18 cellular contexts compared by ENCODE assay signal in genomic region chr1:199029401-199029800, GRCh38.
DNase-seq lines count a peak whose midpoint lies in the region; ATAC-seq and TF ChIP-seq lines count a peak whose summit lies in the region.
"Had no signal": no experiment of that assay in that cellular context is flagged by ENCODE, and none has a peak within 500 bp of the region (broad histone marks: within the 10 kb centered on the region; RNA-seq: fewer than 3 reads in every experiment).

No MANE protein-coding gene starts in this region.

- H3K27me3 ChIP-seq in CD4-positive, alpha-beta T cell (ENCODE audit: control insufficient read depth, insufficient read depth, low read length): no peaks in the 10 kb centered on the region
- H3K27me3 ChIP-seq: heart right ventricle had no signal

- TF ChIP-seq CTCF in AG10803 (conservative IDR thresholded peaks at IDR 0.05; ENCODE audit: low read length): no peak
- no peak for TF ChIP-seq CTCF in fibroblast of villous mesenchyme (IDR thresholded peaks at IDR 0.05; ENCODE audit: insufficient read depth, low read depth, low read length)
- no peak for TF ChIP-seq CTCF in CD4-positive, alpha-beta T cell (IDR thresholded peaks at IDR 0.05)
- no peak for TF ChIP-seq CTCF in GM13977 (IDR thresholded peaks at IDR 0.05; ENCODE audit: extremely low read depth, insufficient read depth, missing control alignments)

- DNase-seq in AG10803 (ENCODE audit: low read depth) (peak; percentile 29), HS-27A (ENCODE audit: low read depth) (peak; percentile 17), SW480 (ENCODE audit: low spot score) (peak; percentile 5), fibroblast of villous mesenchyme (ENCODE audit: low read depth) (peak; percentile 20), nucleus accumbens (lab: John Stamatoyannopoulos, UW) (no peak), GM13977 (ENCODE audit: low spot score) (no peak), Kasumi-1 (lab: John Stamatoyannopoulos, UW) (no peak)
- DNase-seq in CD4-positive, alpha-beta T cell: no peak
- DNase-seq: activated CD4-positive, alpha-beta memory T cell treated with anti-CD3 and anti-CD28 coated beads for 36 hours; activated gamma-delta T cell; cerebellar nuclear complex; DMS79; heart right ventricle; NCI-H2107; stimulated activated CD4-positive, alpha-beta T cell treated with anti-CD3 and anti-CD28 coated beads, Interleukin-15, amount 100 ng/mL, for 24 hours had no signal

- H3K27me3 Mint-ChIP-seq in CD4-positive, alpha-beta T cell: no peaks in the 10 kb centered on the region
- H3K27me3 Mint-ChIP-seq: activated CD4-positive, alpha-beta memory T cell treated with anti-CD3 and anti-CD28 coated beads for 36 hours; progenitor cell of endocrine pancreas had no signal

- H3K27ac Mint-ChIP-seq in CD4-positive, alpha-beta T cell: no peak overlapping the region
- H3K27ac Mint-ChIP-seq: activated CD4-positive, alpha-beta memory T cell treated with anti-CD3 and anti-CD28 coated beads for 36 hours; progenitor cell of endocrine pancreas had no signal

- no peak for ATAC-seq in CD4-positive, alpha-beta T cell (ENCODE audit: poor library complexity)
- ATAC-seq: HCT116, heart right ventricle, Right ventricle myocardium inferior had no signal

- in situ Hi-C loops in GM13977 (cut with MboI; ENCODE audit: low pct_unique_long_range_greater_than_20kb, low sequenced_read_pairs, unreplicated experiment): no loop called here

- H3K9me3 ChIP-seq in CD4-positive, alpha-beta T cell (ENCODE audit: control insufficient read depth, low read length): no peaks in the 10 kb centered on the region

- H3K4me3 ChIP-seq in AG10803 (ENCODE audit: low read length) (no peak overlapping the region), fibroblast of villous mesenchyme (ENCODE audit: low read depth, low read length) (no peak overlapping the region)
- H3K4me3 ChIP-seq: heart right ventricle had no signal

- no peak overlapping the region for H3K27ac ChIP-seq in CD4-positive, alpha-beta T cell (ENCODE audit: low read depth, low read length)
- H3K27ac ChIP-seq: heart right ventricle had no signal

- H3K36me3 Mint-ChIP-seq in CD4-positive, alpha-beta T cell (ENCODE audit: low read depth): no peaks in the 10 kb centered on the region
- H3K36me3 Mint-ChIP-seq: activated CD4-positive, alpha-beta memory T cell treated with anti-CD3 and anti-CD28 coated beads for 36 hours had no signal

- peaks cover 13% of the 10 kb centered on the region for H3K4me1 Mint-ChIP-seq in CD4-positive, alpha-beta T cell (ENCODE audit: low read depth)

- POLR2A ChIA-PET in CD4-positive, alpha-beta T cell (lab: Charles Lee): no interaction called here

- peaks cover 3% of the 10 kb centered on the region for H3K9me3 Mint-ChIP-seq in CD4-positive, alpha-beta T cell
- H3K9me3 Mint-ChIP-seq: activated CD4-positive, alpha-beta memory T cell treated with anti-CD3 and anti-CD28 coated beads for 36 hours had no signal

- CTCF ChIA-PET in CD4-positive, alpha-beta T cell (lab: Charles Lee): no interaction called here

- intact Hi-C loops in CD4-positive, alpha-beta T cell (cut with DNase I, micrococcal nuclease): no loop called here

- no peak overlapping the region for H3K4me3 Mint-ChIP-seq in CD4-positive, alpha-beta T cell
- H3K4me3 Mint-ChIP-seq: activated CD4-positive, alpha-beta memory T cell treated with anti-CD3 and anti-CD28 coated beads for 36 hours had no signal

Comparison
In these comparisons a context has a peak if more than half of its experiments do, and no peak if none do; other contexts are left out.
1. DNase-seq: peak in AG10803 (single experiment), HS-27A (single experiment), SW480 (single experiment) and fibroblast of villous mesenchyme (single experiment); none in nucleus accumbens (0 of 56), CD4-positive, alpha-beta T cell (0 of 10), GM13977 (single experiment) and Kasumi-1 (0 of 2).